1 cellular context compared by ENCODE assay signal in the genomic region with DNA sequence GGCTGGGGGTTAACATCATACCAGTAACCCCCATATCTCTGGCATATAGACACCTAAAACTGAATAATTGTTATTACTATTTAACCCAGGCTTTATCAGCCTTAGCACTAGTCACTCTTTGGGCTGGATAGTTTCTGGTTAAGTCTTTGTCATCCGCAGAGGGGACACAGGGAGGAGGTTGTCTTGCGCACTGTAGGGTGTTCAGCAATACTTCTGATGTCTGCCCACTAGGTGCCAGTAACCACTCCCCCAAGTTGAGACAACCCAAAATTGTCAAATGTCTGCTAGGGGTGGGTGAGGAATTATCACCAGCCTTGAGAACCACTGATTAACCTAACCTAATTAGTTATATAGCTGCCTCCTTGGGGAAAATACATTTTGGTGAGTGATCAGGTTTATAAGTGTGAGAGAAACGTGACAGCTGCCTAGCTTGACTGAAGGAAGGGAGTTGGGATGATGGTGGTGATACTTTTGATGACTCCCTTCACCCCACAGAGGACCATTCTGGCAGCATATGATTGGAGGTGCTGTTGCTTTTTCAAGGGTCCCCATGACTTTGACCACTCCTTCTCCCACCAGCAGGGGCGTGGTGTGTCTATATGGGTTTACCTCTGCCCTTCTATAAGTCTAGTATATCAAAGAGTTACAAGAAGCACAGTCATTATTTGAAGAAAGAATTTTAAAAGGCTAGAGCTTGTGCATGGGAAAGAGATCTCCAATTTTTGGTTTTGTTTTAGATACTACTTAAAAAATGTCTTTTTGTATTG.
TF ChIP-seq lines count a peak whose summit lies in the region.

No MANE protein-coding gene starts in this region.

TF ChIP-seq in HCT116, 20 proteins besides CTCF, POLR2A, EP300 and RAD21:
- TF ChIP-seq, protein P1, sequence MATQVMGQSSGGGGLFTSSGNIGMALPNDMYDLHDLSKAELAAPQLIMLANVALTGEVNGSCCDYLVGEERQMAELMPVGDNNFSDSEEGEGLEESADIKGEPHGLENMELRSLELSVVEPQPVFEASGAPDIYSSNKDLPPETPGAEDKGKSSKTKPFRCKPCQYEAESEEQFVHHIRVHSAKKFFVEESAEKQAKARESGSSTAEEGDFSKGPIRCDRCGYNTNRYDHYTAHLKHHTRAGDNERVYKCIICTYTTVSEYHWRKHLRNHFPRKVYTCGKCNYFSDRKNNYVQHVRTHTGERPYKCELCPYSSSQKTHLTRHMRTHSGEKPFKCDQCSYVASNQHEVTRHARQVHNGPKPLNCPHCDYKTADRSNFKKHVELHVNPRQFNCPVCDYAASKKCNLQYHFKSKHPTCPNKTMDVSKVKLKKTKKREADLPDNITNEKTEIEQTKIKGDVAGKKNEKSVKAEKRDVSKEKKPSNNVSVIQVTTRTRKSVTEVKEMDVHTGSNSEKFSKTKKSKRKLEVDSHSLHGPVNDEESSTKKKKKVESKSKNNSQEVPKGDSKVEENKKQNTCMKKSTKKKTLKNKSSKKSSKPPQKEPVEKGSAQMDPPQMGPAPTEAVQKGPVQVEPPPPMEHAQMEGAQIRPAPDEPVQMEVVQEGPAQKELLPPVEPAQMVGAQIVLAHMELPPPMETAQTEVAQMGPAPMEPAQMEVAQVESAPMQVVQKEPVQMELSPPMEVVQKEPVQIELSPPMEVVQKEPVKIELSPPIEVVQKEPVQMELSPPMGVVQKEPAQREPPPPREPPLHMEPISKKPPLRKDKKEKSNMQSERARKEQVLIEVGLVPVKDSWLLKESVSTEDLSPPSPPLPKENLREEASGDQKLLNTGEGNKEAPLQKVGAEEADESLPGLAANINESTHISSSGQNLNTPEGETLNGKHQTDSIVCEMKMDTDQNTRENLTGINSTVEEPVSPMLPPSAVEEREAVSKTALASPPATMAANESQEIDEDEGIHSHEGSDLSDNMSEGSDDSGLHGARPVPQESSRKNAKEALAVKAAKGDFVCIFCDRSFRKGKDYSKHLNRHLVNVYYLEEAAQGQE (IDR thresholded peaks at IDR 0.05; ENCODE audit: low read depth), result no peak
- TF ChIP-seq EZH2phosphoT487 (IDR thresholded peaks at IDR 0.05; ENCODE audit: borderline replicate concordance) (no peak), CBX3 (IDR thresholded peaks at IDR 0.05; ENCODE audit: low read depth) (no peak), ELF1 (IDR thresholded peaks at IDR 0.05; ENCODE audit: borderline replicate concordance, low read depth) (no peak), TCF7L2 (IDR thresholded peaks at IDR 0.05; ENCODE audit: borderline replicate concordance, extremely low read depth, insufficient read depth, insufficient read length) (no peak), CEBPB (IDR thresholded peaks at IDR 0.05; ENCODE audit: low read depth) (no peak), ZFX (IDR thresholded peaks at IDR 0.05) (no peak), EGR1 (IDR thresholded peaks at IDR 0.05; ENCODE audit: low read depth) (no peak), EZH2 (IDR thresholded peaks at IDR 0.05) (no peak), ZNF274 (IDR thresholded peaks at IDR 0.05; ENCODE audit: low read depth, low read length) (no peak), YY1 (IDR thresholded peaks at IDR 0.05; ENCODE audit: extremely low read depth, insufficient replicate concordance, low read depth, low read length) (no peak), SRF (IDR thresholded peaks at IDR 0.05; ENCODE audit: low read depth) (no peak), SP1 (IDR thresholded peaks at IDR 0.05; ENCODE audit: low read depth) (no peak), POLR2AphosphoS5 (IDR thresholded peaks at IDR 0.05; ENCODE audit: low read depth, low read length) (no peak), FOSL1 (IDR thresholded peaks at IDR 0.05; ENCODE audit: low read depth) (no peak), JUND (IDR thresholded peaks at IDR 0.05) (no peak)
- TF ChIP-seq, protein P2, sequence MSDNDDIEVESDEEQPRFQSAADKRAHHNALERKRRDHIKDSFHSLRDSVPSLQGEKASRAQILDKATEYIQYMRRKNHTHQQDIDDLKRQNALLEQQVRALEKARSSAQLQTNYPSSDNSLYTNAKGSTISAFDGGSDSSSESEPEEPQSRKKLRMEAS (IDR thresholded peaks at IDR 0.05), result no peak
- TF ChIP-seq, protein P3, sequence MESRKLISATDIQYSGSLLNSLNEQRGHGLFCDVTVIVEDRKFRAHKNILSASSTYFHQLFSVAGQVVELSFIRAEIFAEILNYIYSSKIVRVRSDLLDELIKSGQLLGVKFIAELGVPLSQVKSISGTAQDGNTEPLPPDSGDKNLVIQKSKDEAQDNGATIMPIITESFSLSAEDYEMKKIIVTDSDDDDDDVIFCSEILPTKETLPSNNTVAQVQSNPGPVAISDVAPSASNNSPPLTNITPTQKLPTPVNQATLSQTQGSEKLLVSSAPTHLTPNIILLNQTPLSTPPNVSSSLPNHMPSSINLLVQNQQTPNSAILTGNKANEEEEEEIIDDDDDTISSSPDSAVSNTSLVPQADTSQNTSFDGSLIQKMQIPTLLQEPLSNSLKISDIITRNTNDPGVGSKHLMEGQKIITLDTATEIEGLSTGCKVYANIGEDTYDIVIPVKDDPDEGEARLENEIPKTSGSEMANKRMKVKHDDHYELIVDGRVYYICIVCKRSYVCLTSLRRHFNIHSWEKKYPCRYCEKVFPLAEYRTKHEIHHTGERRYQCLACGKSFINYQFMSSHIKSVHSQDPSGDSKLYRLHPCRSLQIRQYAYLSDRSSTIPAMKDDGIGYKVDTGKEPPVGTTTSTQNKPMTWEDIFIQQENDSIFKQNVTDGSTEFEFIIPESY (IDR thresholded peaks at IDR 0.05; ENCODE audit: extremely low read depth, insufficient replicate concordance, low read length), result no peak
- TF ChIP-seq, protein P4, sequence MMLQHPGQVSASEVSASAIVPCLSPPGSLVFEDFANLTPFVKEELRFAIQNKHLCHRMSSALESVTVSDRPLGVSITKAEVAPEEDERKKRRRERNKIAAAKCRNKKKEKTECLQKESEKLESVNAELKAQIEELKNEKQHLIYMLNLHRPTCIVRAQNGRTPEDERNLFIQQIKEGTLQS (IDR thresholded peaks at IDR 0.05), result no peak
